8 cellular contexts compared by ENCODE assay signal in genomic region chr12:92506460-92506859, GRCh38.
DNase-seq lines count a peak whose midpoint lies in the region; ATAC-seq and TF ChIP-seq lines count a peak whose summit lies in the region.

No MANE protein-coding gene starts in this region.

- H3K36me3 ChIP-seq in OCI-LY7 (ENCODE audit: insufficient read depth, low read length) (no peaks in the 10 kb centered on the region; the same call in 1 of the 2 replicates), psoas muscle (ENCODE audit: insufficient read depth in 1 of 2, low read depth in 1 of 2) (no peaks in the 10 kb centered on the region)

- H3K27ac ChIP-seq in OCI-LY7 (ENCODE audit: low read depth, low read length, poor library complexity, severe bottlenecking) (peak overlapping the region; percentile 79), psoas muscle (peak overlapping the region; percentile 71)

- peaks cover 9% of the 10 kb centered on the region; the same call in 1 of the 2 replicates for H3K9me3 ChIP-seq in OCI-LY7 (ENCODE audit: low read length)
- no peaks in the 10 kb centered on the region for H3K9me3 ChIP-seq in psoas muscle

- no peaks in the 10 kb centered on the region for H4K20me1 ChIP-seq in OCI-LY7 (ENCODE audit: insufficient read depth, low read length)

- H3K27me3 ChIP-seq in psoas muscle (ENCODE audit: insufficient read depth in 3 of 3, low read length in 2 of 3) = no peaks in the 10 kb centered on the region

- intact Hi-C loops in OCI-LY7 (cut with micrococcal nuclease; ENCODE audit: unreplicated experiment) = no loop called here
- intact Hi-C loops in psoas muscle (cut with DNase I) = loop anchor here in 1 of 2 donors (5.0 kb wide), 1 partner anchor 51 kb away; no protein-coding TSS in a partner anchor

- DNase-seq in HCEC 1CT = peak; percentile 13
- no peak for DNase-seq in OCI-LY7 (ENCODE audit: low spot score)
- DNase-seq in fibroblast of gingiva (ENCODE audit: low read depth) = peak; percentile 17
- no peak for DNase-seq in psoas muscle
- DNase-seq in NCI-H2196 (lab: John Stamatoyannopoulos, UW; ENCODE audit: unreplicated experiment) = no peak
- DNase-seq in putamen (ENCODE audit: low spot score) = no peak
- DNase-seq in Kasumi-1 (lab: John Stamatoyannopoulos, UW) = no peak

- no peaks in the 10 kb centered on the region for H3K79me2 ChIP-seq in OCI-LY7 (ENCODE audit: insufficient read depth, low read depth, low read length)

- no peak for TF ChIP-seq CTCF in OCI-LY7 (conservative IDR thresholded peaks at IDR 0.05; ENCODE audit: low read length)
- TF ChIP-seq CTCF in psoas muscle (IDR thresholded peaks at IDR 0.05) = no peak

- CTCF ChIA-PET in OCI-LY7 (lab: Charles Lee; ENCODE audit: unreplicated experiment) = no interaction called here

- peak overlapping the region; percentile 76 for H3K4me2 ChIP-seq in OCI-LY7 (ENCODE audit: low read length)

- POLR2A ChIA-PET in OCI-LY7 (lab: Charles Lee) = interaction anchor here (0.7 to 9.9 kb wide), 12 partner anchors 10 to 361 kb away, joined by 3 to 170 read pairs (median 7); partner anchors contain the start of gene BTG1

- no TSS peak for BruUV-seq in OCI-LY7 (replicated peaks; lab: Mats Ljungman, UMichigan)

- peaks cover 53% of the 10 kb centered on the region for H3K4me1 ChIP-seq in OCI-LY7 (ENCODE audit: insufficient read depth, low read length, poor library complexity, severe bottlenecking)
- H3K4me1 ChIP-seq in psoas muscle = peaks cover 34% of the 10 kb centered on the region

- 40 to 55% (median 40%) methylated on average over 2 of the region's 2 CpGs for WGBS in psoas muscle, 3 donors

- H2AFZ ChIP-seq in OCI-LY7 (ENCODE audit: low read length) = peak overlapping the region; percentile 95; the same call in 1 of the 2 replicates

- no peaks in the 10 kb centered on the region for H3K9me2 ChIP-seq in OCI-LY7 (ENCODE audit: insufficient read depth, low read length)

- ATAC-seq in psoas muscle (no peak), GM19351 (IDR thresholded peaks at IDR 0.05; ENCODE audit: unreplicated experiment) (no peak)

- H3K4me3 ChIP-seq in OCI-LY7 (ENCODE audit: low read depth, low read length, poor library complexity, severe bottlenecking) = peak overlapping the region; percentile 55
- H3K4me3 ChIP-seq in psoas muscle = no peak overlapping the region

Comparison
In these comparisons a context has a peak if more than half of its experiments do, and no peak if none do; other contexts are left out.
1. DNase-seq: peak in HCEC 1CT (single experiment) and fibroblast of gingiva (single experiment); none in OCI-LY7 (single experiment), psoas muscle (0 of 2), NCI-H2196 (single experiment), putamen (single experiment) and Kasumi-1 (0 of 2).